ENCODE assay signal across 13 cellular contexts in the genomic region with DNA sequence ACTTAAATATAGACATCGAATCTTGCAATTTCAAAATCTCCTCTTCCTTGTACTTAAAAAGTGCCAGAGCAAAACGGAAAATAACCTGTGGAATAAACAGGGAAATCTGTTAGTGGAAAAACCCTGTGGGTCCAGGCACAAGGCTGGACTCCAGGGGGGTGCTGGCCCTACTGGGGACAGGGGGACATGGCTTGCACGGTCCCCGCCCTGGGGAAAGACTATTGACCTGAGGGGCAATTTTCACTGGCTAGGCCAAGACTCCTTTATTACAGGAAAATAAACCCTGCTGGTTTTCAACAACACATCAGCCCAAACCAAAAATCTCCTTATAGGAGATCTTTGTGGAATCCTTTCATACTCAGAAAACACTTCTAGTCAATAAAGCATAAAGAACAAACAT.
A peak's percentile ranks its signal among the peaks of the same experiment; 100 is the strongest.
DNase-seq lines count a peak whose midpoint lies in the region; ATAC-seq lines count a peak whose summit lies in the region.
"Had no signal": no experiment of that assay in that cellular context is flagged by ENCODE, and none has a peak within 500 bp of the region (broad histone marks: within the 10 kb centered on the region; RNA-seq: fewer than 3 reads in every experiment).

No MANE protein-coding gene starts in this region.

- H3K27ac Mint-ChIP-seq in activated naive CD4-positive, alpha-beta T cell treated with anti-CD3 and anti-CD28 coated beads for 36 hours = peak overlapping the region; percentile 41
- H3K27ac Mint-ChIP-seq in CD8-positive, alpha-beta memory T cell = peak overlapping the region in 6 of 8 donors; percentile 62 to 83 (median 75)
- H3K27ac Mint-ChIP-seq in activated naive CD8-positive, alpha-beta T cell treated with anti-CD3 and anti-CD28 coated beads, Interleukin-2, amount 50 U/mL, for 24 hours = peak overlapping the region; percentile 31
- peak overlapping the region; percentile 69 for H3K27ac Mint-ChIP-seq in stimulated activated effector memory CD8-positive, alpha-beta T cell treated with anti-CD3 and anti-CD28 coated beads, Interleukin-12 subunit alpha, Interleukin-12 subunit beta, amount 100 ng/mL, for 72 hours
- H3K27ac Mint-ChIP-seq: IgD-negative memory B cell had no signal

- H3K4me3 Mint-ChIP-seq in activated naive CD4-positive, alpha-beta T cell treated with anti-CD3 and anti-CD28 coated beads for 36 hours = no peak overlapping the region
- no peak overlapping the region for H3K4me3 Mint-ChIP-seq in CD8-positive, alpha-beta memory T cell
- no peak overlapping the region for H3K4me3 Mint-ChIP-seq in activated naive CD8-positive, alpha-beta T cell treated with anti-CD3 and anti-CD28 coated beads, Interleukin-2, amount 50 U/mL, for 24 hours
- H3K4me3 Mint-ChIP-seq in stimulated activated effector memory CD8-positive, alpha-beta T cell treated with anti-CD3 and anti-CD28 coated beads, Interleukin-12 subunit alpha, Interleukin-12 subunit beta, amount 100 ng/mL, for 72 hours = no peak overlapping the region
- H3K4me3 Mint-ChIP-seq: IgD-negative memory B cell had no signal

- CTCF ChIA-PET in activated naive CD4-positive, alpha-beta T cell treated with anti-CD3 and anti-CD28 coated beads for 36 hours (lab: Charles Lee) = no interaction called here
- CTCF ChIA-PET in CD8-positive, alpha-beta memory T cell (lab: Charles Lee) = interaction anchor here (1.8 kb wide), 1 partner anchor 107 kb away, joined by 9 read pairs; no protein-coding TSS in a partner anchor

- peaks cover 5% of the 10 kb centered on the region for H3K36me3 Mint-ChIP-seq in activated naive CD4-positive, alpha-beta T cell treated with anti-CD3 and anti-CD28 coated beads for 36 hours (ENCODE audit: low read depth)
- H3K36me3 Mint-ChIP-seq in CD8-positive, alpha-beta memory T cell = peaks cover 0 to 97% (median 13%) of the 10 kb centered on the region in 3 donors
- peaks cover 14% of the 10 kb centered on the region for H3K36me3 Mint-ChIP-seq in activated naive CD8-positive, alpha-beta T cell treated with anti-CD3 and anti-CD28 coated beads, Interleukin-2, amount 50 U/mL, for 24 hours (ENCODE audit: low read depth)
- H3K36me3 Mint-ChIP-seq in stimulated activated effector memory CD8-positive, alpha-beta T cell treated with anti-CD3 and anti-CD28 coated beads, Interleukin-12 subunit alpha, Interleukin-12 subunit beta, amount 100 ng/mL, for 72 hours = peaks cover 88% of the 10 kb centered on the region

- ATAC-seq in activated naive CD8-positive, alpha-beta T cell treated with anti-CD3 and anti-CD28 coated beads, Interleukin-2, amount 50 U/mL, for 24 hours = no peak
- no peak for ATAC-seq in stimulated activated effector memory CD8-positive, alpha-beta T cell treated with anti-CD3 and anti-CD28 coated beads, Interleukin-12 subunit alpha, Interleukin-12 subunit beta, amount 100 ng/mL, for 72 hours
- ATAC-seq in GM21717 (IDR thresholded peaks at IDR 0.05; ENCODE audit: unreplicated experiment) = no peak
- ATAC-seq: HCT116 had no signal

- H3K27me3 Mint-ChIP-seq in activated naive CD4-positive, alpha-beta T cell treated with anti-CD3 and anti-CD28 coated beads for 36 hours (ENCODE audit: low read depth) = no peaks in the 10 kb centered on the region
- peaks cover 0 to 2% of the 10 kb centered on the region in 2 donors for H3K27me3 Mint-ChIP-seq in CD8-positive, alpha-beta memory T cell
- no peaks in the 10 kb centered on the region for H3K27me3 Mint-ChIP-seq in activated naive CD8-positive, alpha-beta T cell treated with anti-CD3 and anti-CD28 coated beads, Interleukin-2, amount 50 U/mL, for 24 hours
- H3K27me3 Mint-ChIP-seq: IgD-negative memory B cell had no signal

- POLR2A ChIA-PET in CD8-positive, alpha-beta memory T cell (lab: Charles Lee) = no interaction called here

- peaks cover 38% of the 10 kb centered on the region for H3K36me3 ChIP-seq in CD8-positive, alpha-beta memory T cell (ENCODE audit: insufficient read depth, low read length)

- no peak for DNase-seq in activated naive CD4-positive, alpha-beta T cell treated with anti-CD3 and anti-CD28 coated beads for 36 hours
- DNase-seq in activated naive CD4-positive, alpha-beta T cell treated with anti-CD3 and anti-CD28 coated beads, Interleukin-2, amount 50 U/mL, for 16 hours = no peak
- no peak for DNase-seq in CD8-positive, alpha-beta memory T cell
- DNase-seq in activated naive CD8-positive, alpha-beta T cell treated with anti-CD3 and anti-CD28 coated beads, Interleukin-2, amount 50 U/mL, for 24 hours = no peak
- no peak for DNase-seq in stimulated activated effector memory CD8-positive, alpha-beta T cell treated with anti-CD3 and anti-CD28 coated beads, Interleukin-12 subunit alpha, Interleukin-12 subunit beta, amount 100 ng/mL, for 72 hours (ENCODE audit: low spot score in 2 of 2)
- no peak for DNase-seq in C1 segment of cervical spinal cord (lab: John Stamatoyannopoulos, UW)
- DNase-seq: NCI-H1417, NCI-H2029, NCI-H510A treated with DMSO at 0.1 percent for 48 hours had no signal

- H3K9me3 Mint-ChIP-seq in activated naive CD4-positive, alpha-beta T cell treated with anti-CD3 and anti-CD28 coated beads for 36 hours = no peaks in the 10 kb centered on the region
- no peaks in the 10 kb centered on the region for H3K9me3 Mint-ChIP-seq in CD8-positive, alpha-beta memory T cell
- H3K9me3 Mint-ChIP-seq in activated naive CD8-positive, alpha-beta T cell treated with anti-CD3 and anti-CD28 coated beads, Interleukin-2, amount 50 U/mL, for 24 hours = no peaks in the 10 kb centered on the region
- H3K9me3 Mint-ChIP-seq in stimulated activated effector memory CD8-positive, alpha-beta T cell treated with anti-CD3 and anti-CD28 coated beads, Interleukin-12 subunit alpha, Interleukin-12 subunit beta, amount 100 ng/mL, for 72 hours = no peaks in the 10 kb centered on the region
- H3K9me3 Mint-ChIP-seq: IgD-negative memory B cell had no signal

- no peak overlapping the region for H3K27ac ChIP-seq in CD8-positive, alpha-beta memory T cell (ENCODE audit: low read depth, low read length)
- H3K27ac ChIP-seq: Peyer's patch had no signal

- no peaks in the 10 kb centered on the region for H3K27me3 ChIP-seq in CD8-positive, alpha-beta memory T cell (ENCODE audit: insufficient read depth, low read length, poor library complexity, severe bottlenecking)
- H3K27me3 ChIP-seq: Peyer's patch had no signal

- no peak overlapping the region for H3K4me3 ChIP-seq in CD8-positive, alpha-beta memory T cell (ENCODE audit: low read length)
- H3K4me3 ChIP-seq: Peyer's patch had no signal

- intact Hi-C loops in activated naive CD4-positive, alpha-beta T cell treated with anti-CD3 and anti-CD28 coated beads for 36 hours (cut with micrococcal nuclease) = no loop called here

- peaks cover 2% of the 10 kb centered on the region for H3K4me1 Mint-ChIP-seq in activated naive CD4-positive, alpha-beta T cell treated with anti-CD3 and anti-CD28 coated beads for 36 hours (ENCODE audit: low read depth)
- H3K4me1 Mint-ChIP-seq in CD8-positive, alpha-beta memory T cell = peaks cover 14 to 30% (median 14%) of the 10 kb centered on the region in 3 donors
- peaks cover 9% of the 10 kb centered on the region for H3K4me1 Mint-ChIP-seq in activated naive CD8-positive, alpha-beta T cell treated with anti-CD3 and anti-CD28 coated beads, Interleukin-2, amount 50 U/mL, for 24 hours
- peaks cover 30% of the 10 kb centered on the region for H3K4me1 Mint-ChIP-seq in stimulated activated effector memory CD8-positive, alpha-beta T cell treated with anti-CD3 and anti-CD28 coated beads, Interleukin-12 subunit alpha, Interleukin-12 subunit beta, amount 100 ng/mL, for 72 hours
- H3K4me1 Mint-ChIP-seq: IgD-negative memory B cell had no signal

- H3K9me3 ChIP-seq in CD8-positive, alpha-beta memory T cell (ENCODE audit: low read length) = no peaks in the 10 kb centered on the region
- H3K9me3 ChIP-seq: Peyer's patch had no signal

- H3K4me1 ChIP-seq in CD8-positive, alpha-beta memory T cell (ENCODE audit: insufficient read depth, low read length) = no peaks in the 10 kb centered on the region
